In the genomic region with DNA sequence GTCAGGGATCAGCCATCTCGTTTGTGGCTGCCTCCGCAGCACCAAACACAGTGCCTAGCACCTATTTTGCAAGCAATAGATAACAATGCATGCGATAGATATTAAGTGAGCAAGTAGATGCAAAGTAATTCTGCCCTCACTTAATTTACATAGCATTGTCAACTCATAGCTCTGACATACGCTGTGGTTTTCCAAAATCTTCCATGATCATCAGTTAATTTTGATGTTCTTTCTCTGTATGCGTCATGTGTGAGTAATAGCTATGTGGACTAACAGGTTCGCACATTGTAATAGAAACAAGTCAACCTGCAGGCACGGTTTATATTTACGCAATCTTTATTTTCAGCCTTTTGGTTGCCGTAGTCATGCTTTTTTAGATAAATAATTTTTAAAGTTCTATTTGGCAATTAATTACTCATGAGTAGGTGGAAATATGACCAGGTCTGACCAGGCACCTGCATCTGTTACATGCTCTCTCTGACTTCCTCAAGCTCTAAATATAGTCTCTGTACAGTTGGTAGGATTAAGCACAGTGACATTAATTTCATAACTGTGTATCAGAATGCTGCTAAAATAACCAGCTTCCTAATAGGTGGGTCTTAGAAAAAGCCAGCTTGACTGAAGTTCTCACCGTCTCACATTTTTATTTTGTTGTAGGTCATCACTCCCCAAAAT, we compare ENCODE assay signal across 11 cellular contexts. TPM values are rescaled to one million over a fixed set of nuclear protein-coding genes. Genes with fewer than 3 reads are reported as not detected.
DNase-seq lines count a peak whose midpoint lies in the region; ATAC-seq and TF ChIP-seq lines count a peak whose summit lies in the region.
"Had no signal": no experiment of that assay in that cellular context is flagged by ENCODE, and none has a peak within 500 bp of the region (broad histone marks: within the 10 kb centered on the region; RNA-seq: fewer than 3 reads in every experiment).

No MANE protein-coding gene starts in this region.

- CTCF ChIA-PET in BJ (lab: Yijun Ruan, JAX) (no interaction called here), IMR-90 (lab: Yijun Ruan, JAX) (interaction anchor here (1.4 kb wide), 1 partner anchor 9 kb away, joined by 3 read pairs; no protein-coding TSS in a partner anchor)

- peaks cover 4 to 13% of the 10 kb centered on the region in 2 experiments; a peak in 3 of 4 replicates for H3K79me1 ChIP-seq in IMR-90 (ENCODE audit: low read depth in 1 of 2, low read length in 2 of 2)

- peaks cover 2% of the 10 kb centered on the region for H3K4me1 Mint-ChIP-seq in mesothelial cell of epicardium

- in situ Hi-C loops in IMR-90 (cut with MboI; ENCODE audit: low sequenced_read_pairs) = no loop called here
- in situ Hi-C loops in astrocyte of the spinal cord (cut with HindIII; ENCODE audit: low sequenced_read_pairs) = no loop called here

- H4K8ac ChIP-seq in IMR-90 (ENCODE audit: low read depth in 2 of 2, low read length in 2 of 2) = no peak overlapping the region

- H3K23ac ChIP-seq in IMR-90 (ENCODE audit: low read depth, low read length) = no peak overlapping the region

- H3K4me1 ChIP-seq in IMR-90 (ENCODE audit: control insufficient read depth, insufficient read depth, low read length) (peaks cover 11% of the 10 kb centered on the region), left ventricle myocardium inferior (peaks cover 61% of the 10 kb centered on the region)

- no peak overlapping the region for H3K14ac ChIP-seq in IMR-90 (replicated peaks; ENCODE audit: low read depth, low read length)

- no peak for TF ChIP-seq RAD21 in IMR-90 (IDR thresholded peaks at IDR 0.05; ENCODE audit: low read length)

- peak overlapping the region; percentile 22 for H3K27ac Mint-ChIP-seq in mesothelial cell of epicardium

- H3K9me1 ChIP-seq in IMR-90 (ENCODE audit: insufficient read depth, low read length) = peaks cover 3% of the 10 kb centered on the region

- H2BK120ac ChIP-seq in IMR-90 (ENCODE audit: low read depth, low read length) = no peak overlapping the region

- H4K91ac ChIP-seq in IMR-90 (ENCODE audit: insufficient read depth, low read depth, low read length) = no peak overlapping the region

- POLR2A ChIA-PET in BJ (lab: Charles Lee) (interaction anchor here (1.0 kb wide), 1 partner anchor 14 kb away, joined by 5 read pairs; the partner anchor contains the start of gene MAP3K8), IMR-90 (lab: Charles Lee; ENCODE audit: unreplicated experiment) (no interaction called here)

- WGBS in IMR-90 (ENCODE audit: extremely low coverage in 2 of 2, insufficient read length in 1 of 2), 2 experiments = no CpG with 5 or more reads among the region's 10 CpGs

- no peak overlapping the region for H3K56ac ChIP-seq in IMR-90 (ENCODE audit: extremely low read depth, insufficient read depth, low read length)

- H2AK5ac ChIP-seq in IMR-90 (ENCODE audit: low read depth, low read length) = no peak overlapping the region

- H2BK15ac ChIP-seq in IMR-90 (ENCODE audit: low read depth, low read length) = no peak overlapping the region

- H3K27ac ChIP-seq in IMR-90 (ENCODE audit: insufficient read depth, low read length) (no peak overlapping the region), left ventricle myocardium inferior (replicated peaks) (no peak overlapping the region)

- no peaks in the 10 kb centered on the region for H3K27me3 ChIP-seq in BJ (ENCODE audit: control insufficient read depth, insufficient read depth, low read length)
- H3K27me3 ChIP-seq in IMR-90 (ENCODE audit: control insufficient read depth, insufficient read depth, low read length) = no peaks in the 10 kb centered on the region
- H3K27me3 ChIP-seq in left ventricle myocardium inferior (ENCODE audit: low read depth) = no peaks in the 10 kb centered on the region
- H3K27me3 ChIP-seq: stomach had no signal

- dilution Hi-C loops in IMR-90 (cut with HindIII; ENCODE audit: low sequenced_read_pairs, unreplicated experiment) = no loop called here

- no peaks in the 10 kb centered on the region for H3K9me3 ChIP-seq in IMR-90 (ENCODE audit: control insufficient read depth, insufficient read depth, low read length)
- H3K9me3 ChIP-seq in left ventricle myocardium inferior (replicated peaks) = no peaks in the 10 kb centered on the region
- H3K9me3 ChIP-seq: stomach had no signal

- TF ChIP-seq POLR2A in IMR-90 (IDR thresholded peaks at IDR 0.05; ENCODE audit: low read depth, low read length) = no peak

- H2AK9ac ChIP-seq in IMR-90 (replicated peaks; ENCODE audit: low read depth, low read length, poor library complexity) = no peak overlapping the region

- TF ChIP-seq CTCF in BJ (IDR thresholded peaks at IDR 0.05; ENCODE audit: insufficient read depth, low read depth, low read length) = no peak
- TF ChIP-seq CTCF in IMR-90 (conservative IDR thresholded peaks at IDR 0.05; ENCODE audit: low read depth, low read length) = no peak
- no peak for TF ChIP-seq CTCF in astrocyte of the spinal cord (IDR thresholded peaks at IDR 0.05; ENCODE audit: low read depth, low read length)
- no peak for TF ChIP-seq CTCF in mesothelial cell of epicardium (IDR thresholded peaks at IDR 0.05; ENCODE audit: unreplicated experiment)
- TF ChIP-seq CTCF in left ventricle myocardium inferior (IDR thresholded peaks at IDR 0.05; ENCODE audit: borderline replicate concordance) = no peak

- no peak overlapping the region for H3K9ac ChIP-seq in IMR-90 (ENCODE audit: low read depth, low read length)

- peaks cover 4% of the 10 kb centered on the region; the same call in 1 of the 2 replicates for H4K20me1 ChIP-seq in IMR-90 (ENCODE audit: insufficient read depth, low read length)

- H3K36me3 Mint-ChIP-seq in mesothelial cell of epicardium = peaks cover 34% of the 10 kb centered on the region

- H3K36me3 ChIP-seq in BJ (ENCODE audit: control insufficient read depth, insufficient read depth, low read length) (peaks cover 8% of the 10 kb centered on the region), IMR-90 (ENCODE audit: control insufficient read depth, insufficient read depth, low read length) (peaks cover 13% of the 10 kb centered on the region), left ventricle myocardium inferior (peaks cover 59% of the 10 kb centered on the region)

- no peak overlapping the region for H2BK20ac ChIP-seq in IMR-90 (ENCODE audit: low read depth, low read length)

- no TSS peak for BruUV-seq in IMR-90 (replicated peaks; lab: Mats Ljungman, UMichigan)

- H3K4me3 ChIP-seq in BJ (ENCODE audit: low read depth, low read length) (no peak overlapping the region), IMR-90 (ENCODE audit: insufficient read depth, low read depth, low read length) (no peak overlapping the region), astrocyte of the spinal cord (ENCODE audit: low read depth, low read length) (no peak overlapping the region), left ventricle myocardium inferior (no peak overlapping the region)
- H3K4me3 ChIP-seq: stomach had no signal

- H2BK5ac ChIP-seq in IMR-90 (ENCODE audit: low read depth, low read length, poor library complexity, severe bottlenecking) = peak overlapping the region; percentile 2

- DNase-seq in BJ (ENCODE audit: low read depth) (peak; percentile 61), IMR-90 (peak; percentile 95), astrocyte of the spinal cord (ENCODE audit: low read depth, low spot score) (peak; percentile 55), mesothelial cell of epicardium (ENCODE audit: low spot score in 2 of 2, unreplicated experiment in 2 of 2) (no peak), left ventricle myocardium inferior (no peak), posterior cingulate gyrus (no peak)
- DNase-seq: CD4-positive, alpha-beta memory T cell; stomach had no signal

- peak overlapping the region; percentile 15; the same call in 1 of the 2 replicates for H3K4me2 ChIP-seq in IMR-90 (ENCODE audit: low read depth, low read length)

- no peak overlapping the region for H2AFZ ChIP-seq in IMR-90 (replicated peaks; ENCODE audit: low read length, poor library complexity)

- ATAC-seq in IMR-90 (ENCODE audit: low read depth) (peak; percentile 48; the same call in 1 of the 2 replicates), GM18867 (IDR thresholded peaks at IDR 0.05; ENCODE audit: unreplicated experiment) (no peak), GM19351 (IDR thresholded peaks at IDR 0.05; ENCODE audit: unreplicated experiment) (no peak)
- ATAC-seq: SK-N-SH treated with all-trans-retinoic acid at 6 μM for 48 hours had no signal

- H3K4me3 Mint-ChIP-seq in mesothelial cell of epicardium = no peak overlapping the region
- H3K4me3 Mint-ChIP-seq: CD4-positive, alpha-beta memory T cell had no signal

- no peak overlapping the region for H4K5ac ChIP-seq in IMR-90 (ENCODE audit: low read depth, low read length)

- intact Hi-C loops in IMR-90 (cut with micrococcal nuclease) (no loop called here), left ventricle myocardium inferior (cut with micrococcal nuclease) (no loop called here), posterior cingulate gyrus (cut with DNase I) (no loop called here)

- H3K9me3 Mint-ChIP-seq in mesothelial cell of epicardium = no peaks in the 10 kb centered on the region
- H3K9me3 Mint-ChIP-seq: CD4-positive, alpha-beta memory T cell had no signal

- H3K4ac ChIP-seq in IMR-90 (ENCODE audit: low read depth, low read length) = no peak overlapping the region

- H3K27me3 Mint-ChIP-seq in mesothelial cell of epicardium (ENCODE audit: low read depth) = no peaks in the 10 kb centered on the region
- H3K27me3 Mint-ChIP-seq: CD4-positive, alpha-beta memory T cell had no signal

- H3K18ac ChIP-seq in IMR-90 (ENCODE audit: low read depth, low read length) = no peak overlapping the region

TF ChIP-seq in IMR-90, 13 proteins besides CTCF, POLR2A, EP300 and RAD21:
- peak; percentile 95 for TF ChIP-seq RCOR1 (IDR thresholded peaks at IDR 0.05; ENCODE audit: insufficient replicate concordance, low read length)
- TF ChIP-seq MAZ (IDR thresholded peaks at IDR 0.05; ENCODE audit: borderline replicate concordance, low read depth, low read length) = no peak
- peak; percentile 87 for TF ChIP-seq FOS (IDR thresholded peaks at IDR 0.05; ENCODE audit: low read depth, low read length)
- peak; percentile 95 for TF ChIP-seq CEBPB (IDR thresholded peaks at IDR 0.05; ENCODE audit: low read depth, low read length)
- peak; percentile 32; the same call in 1 of the 2 replicates for TF ChIP-seq MAFK (IDR thresholded peaks at IDR 0.05; ENCODE audit: low read depth, low read length)
- peak; percentile 97 for TF ChIP-seq BHLHE40 (IDR thresholded peaks at IDR 0.05; ENCODE audit: low read depth, low read length)
TF ChIP-seq in IMR-90: peak in this region for 5.

RNA-seq across cellular contexts. Expression of gene MAP3K8, which starts 13.3 kb away (rescaled TPM):
- polyA plus RNA-seq in BJ (2011; rRNA removed) (13.7 and 18.5 TPM in 2 replicates), IMR-90 (2012; rRNA removed) (2.6 and 2.8 TPM in 2 replicates)
- 16.1 and 20.0 TPM in 2 replicates for polyA minus RNA-seq in BJ (2011; rRNA and poly(A)+ RNA removed)
- total RNA-seq in IMR-90 (2012; rRNA removed) (1.8 and 3.9 TPM in 2 replicates), mesothelial cell of epicardium (25.0 to 29.0 TPM (median 25.3 TPM) in 3 replicates), left ventricle myocardium inferior (7.0 TPM)
- 0.93 and 1.6 TPM in 2 replicates for polyA plus RNA-seq in IMR-90 (2012; cell fraction: cytosol; rRNA removed)
- 2.8 and 29.4 TPM in 2 replicates for polyA plus RNA-seq in IMR-90 (2012; cell fraction: nucleus; rRNA removed; ENCODE audit: low replicate concordance)

Comparison
In these comparisons a context has a peak if more than half of its experiments do, and no peak if none do; other contexts are left out.
1. DNase-seq: peak in BJ (single experiment), IMR-90 (single experiment) and astrocyte of the spinal cord (single experiment); none in mesothelial cell of epicardium (0 of 2), left ventricle myocardium inferior (single experiment) and posterior cingulate gyrus (0 of 10).